3 cellular contexts compared by ENCODE assay signal in genomic region chr15:69141286-69141701, GRCh38.
TF ChIP-seq lines count a peak whose summit lies in the region.

No MANE protein-coding gene starts in this region.

TF ChIP-seq in IMR-90, 13 proteins besides CTCF, POLR2A, EP300 and RAD21:
- TF ChIP-seq SMC3 (IDR thresholded peaks at IDR 0.05; ENCODE audit: low read depth, low read length) (0 out of 2 replicates have a peak, but pooled peaks have one; percentile 12), BHLHE40 (IDR thresholded peaks at IDR 0.05; ENCODE audit: low read depth, low read length) (no peak)

TF ChIP-seq in SK-N-SH, 30 proteins besides CTCF, POLR2A, EP300 and RAD21:
- TF ChIP-seq CHD2 (IDR thresholded peaks at IDR 0.05; ENCODE audit: low read length, partially characterized antibody) (no peak), SMC3 (IDR thresholded peaks at IDR 0.05; ENCODE audit: low read depth, low read length) (peak; percentile 12; the same call in 1 of the 2 replicates), NFIC (IDR thresholded peaks at IDR 0.05; ENCODE audit: borderline replicate concordance) (peak; percentile 17; the same call in 1 of the 2 replicates), GATA2 (CRISPR knock-in tag; IDR thresholded peaks at IDR 0.05) (no peak), NRF1 (IDR thresholded peaks at IDR 0.05; ENCODE audit: low read depth, low read length) (no peak), POLR2AphosphoS5 (IDR thresholded peaks at IDR 0.05; ENCODE audit: low read depth, low read length) (no peak)

TF ChIP-seq in HepG2, 621 proteins besides CTCF, POLR2A, EP300 and RAD21:
- TF ChIP-seq SMC3 (IDR thresholded peaks at IDR 0.05; ENCODE audit: low read length) (peak; percentile 40; the same call in 1 of the 2 replicates), ZNF513 (CRISPR knock-in tag; conservative IDR thresholded peaks at IDR 0.05) (no peak), FOSL2 (CRISPR knock-in tag; IDR thresholded peaks at IDR 0.05) (peak; percentile 34; the same call in 1 of the 2 replicates), ARID3A (IDR thresholded peaks at IDR 0.05; ENCODE audit: low read depth, low read length) (peak; percentile 58; the same call in 1 of the 2 replicates)
